1 cellular context compared by ENCODE assay signal in genomic region chr15:39585394-39585841, GRCh38.
TF ChIP-seq lines count a peak whose summit lies in the region.

No MANE protein-coding gene starts in this region.

TF ChIP-seq in IMR-90, 13 proteins besides CTCF, POLR2A, EP300 and RAD21 (continued from another document):
- TF ChIP-seq USF2 (IDR thresholded peaks at IDR 0.05; ENCODE audit: low read depth, low read length) = no peak
- no peak for TF ChIP-seq MXI1 (IDR thresholded peaks at IDR 0.05; ENCODE audit: borderline replicate concordance, low read depth, low read length)
TF ChIP-seq in IMR-90: peak in this region for 0.
